ENCODE assay signal across 9 cellular contexts in the genomic region with DNA sequence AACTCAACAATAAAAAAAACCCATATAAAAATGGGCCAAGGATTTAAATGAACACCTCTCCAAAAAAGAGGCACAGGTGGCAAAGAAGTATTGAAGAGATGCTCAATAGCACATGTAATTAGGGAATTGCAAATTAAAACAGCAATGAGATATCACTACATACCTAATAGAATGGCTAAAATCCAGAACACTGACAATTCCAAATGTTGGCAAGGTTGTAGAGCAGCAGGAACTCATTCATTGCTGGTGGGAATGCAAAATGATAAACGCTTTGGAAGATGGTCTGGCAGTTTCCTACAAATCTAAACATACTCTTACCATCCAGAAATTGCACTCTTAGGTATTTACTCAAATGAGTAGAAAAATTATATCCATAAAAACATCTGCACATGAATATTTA. TPM values are rescaled to one million over a fixed set of nuclear protein-coding genes. Genes with fewer than 3 reads are reported as not detected.
"Had no signal": no experiment of that assay in that cellular context is flagged by ENCODE, and none has a peak within 500 bp of the region (broad histone marks: within the 10 kb centered on the region; RNA-seq: fewer than 3 reads in every experiment).

No MANE protein-coding gene starts in this region.

- FAIRE-seq: HTR-8/SVneo had no signal

- DNase-seq: IMR-90, KBM-7, KG1 had no signal

- H3K4me2 ChIP-seq: KMS-11 had no signal

- H3K27ac ChIP-seq: HL-60, KMS-11 had no signal

- H3K9ac ChIP-seq: KMS-11 had no signal

RNA-seq across cellular contexts. Expression of gene CD93, which starts 17.1 kb away (rescaled TPM):
- total RNA-seq: HT-29 had no signal
- polyA plus RNA-seq: IgD-negative memory B cell had no signal

RNA-seq across cellular contexts. Expression of gene THBD, which starts 19.6 kb away (rescaled TPM):
- total RNA-seq: HT-29, HT1080, IMR-90 had no signal
- polyA plus RNA-seq: IgD-negative memory B cell had no signal

RNA-seq across cellular contexts. Expression of gene SSTR4, which starts 34.0 kb away (rescaled TPM):
- total RNA-seq: HT-29, HT1080, IMR-90 had no signal
- polyA plus RNA-seq: IgD-negative memory B cell, IMR-90 had no signal
